In the genomic region with DNA sequence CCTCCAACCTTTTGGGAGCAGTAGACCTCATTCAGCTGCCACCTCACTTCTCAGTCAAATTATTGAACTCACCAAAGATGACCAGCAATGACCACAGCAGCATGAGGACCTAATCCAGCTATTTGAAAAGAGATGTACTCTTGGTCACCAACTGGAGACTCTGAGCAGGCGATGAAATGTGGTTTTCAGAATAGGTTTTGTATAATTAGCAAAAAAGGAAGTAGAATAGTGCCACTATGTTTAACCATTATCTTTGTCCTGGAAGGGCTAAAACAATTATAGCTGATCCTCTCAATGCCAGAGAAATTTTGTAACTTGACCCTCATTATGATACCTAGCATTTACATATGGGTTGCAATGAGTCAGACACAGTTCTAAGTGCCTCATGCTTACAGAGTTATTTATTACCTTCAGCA, we compare ENCODE assay signal across 13 cellular contexts. TPM values are rescaled to one million over a fixed set of nuclear protein-coding genes. Genes with fewer than 3 reads are reported as not detected.
DNase-seq lines count a peak whose midpoint lies in the region; ATAC-seq and TF ChIP-seq lines count a peak whose summit lies in the region.
"Had no signal": no experiment of that assay in that cellular context is flagged by ENCODE, and none has a peak within 500 bp of the region (broad histone marks: within the 10 kb centered on the region; RNA-seq: fewer than 3 reads in every experiment).

A gene with protein sequence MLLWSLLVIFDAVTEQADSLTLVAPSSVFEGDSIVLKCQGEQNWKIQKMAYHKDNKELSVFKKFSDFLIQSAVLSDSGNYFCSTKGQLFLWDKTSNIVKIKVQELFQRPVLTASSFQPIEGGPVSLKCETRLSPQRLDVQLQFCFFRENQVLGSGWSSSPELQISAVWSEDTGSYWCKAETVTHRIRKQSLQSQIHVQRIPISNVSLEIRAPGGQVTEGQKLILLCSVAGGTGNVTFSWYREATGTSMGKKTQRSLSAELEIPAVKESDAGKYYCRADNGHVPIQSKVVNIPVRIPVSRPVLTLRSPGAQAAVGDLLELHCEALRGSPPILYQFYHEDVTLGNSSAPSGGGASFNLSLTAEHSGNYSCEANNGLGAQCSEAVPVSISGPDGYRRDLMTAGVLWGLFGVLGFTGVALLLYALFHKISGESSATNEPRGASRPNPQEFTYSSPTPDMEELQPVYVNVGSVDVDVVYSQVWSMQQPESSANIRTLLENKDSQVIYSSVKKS (minus strand): TSS at position 162 of the 416 bp plus-strand sequence. CDS start 59 bp downstream, at position 103.

- in situ Hi-C loops in GM23248 (cut with MboI) = no loop called here

- no peak for TF ChIP-seq POLR2A in vagina (IDR thresholded peaks at IDR 0.05)

- H3F3A ChIP-seq in GM23248 (ENCODE audit: insufficient read depth) = no peaks in the 10 kb centered on the region

- H3K4me1 ChIP-seq in colonic mucosa (peaks cover 5% of the 10 kb centered on the region), GM23248 (ENCODE audit: insufficient read depth) (no peaks in the 10 kb centered on the region), vagina (no peaks in the 10 kb centered on the region)
- H3K4me1 ChIP-seq: gastroesophageal sphincter had no signal

- H3K9me3 ChIP-seq in colonic mucosa = no peaks in the 10 kb centered on the region
- no peaks in the 10 kb centered on the region for H3K9me3 ChIP-seq in GM23248 (ENCODE audit: low read depth)
- H3K9me3 ChIP-seq in vagina = no peaks in the 10 kb centered on the region
- H3K9me3 ChIP-seq: gastroesophageal sphincter, transverse colon had no signal

- no peak within 1 kb of the TSS for H2AFZ ChIP-seq in GM23248

- ATAC-seq in GM18858 (IDR thresholded peaks at IDR 0.05; ENCODE audit: unreplicated experiment) (peak; percentile 49), GM21737 (IDR thresholded peaks at IDR 0.05; ENCODE audit: unreplicated experiment) (peak; percentile 53), HG03520 (IDR thresholded peaks at IDR 0.05; ENCODE audit: unreplicated experiment) (peak; percentile 48), HG03025 (IDR thresholded peaks at IDR 0.05; ENCODE audit: low FRiP score, unreplicated experiment) (no peak)
- ATAC-seq: gastroesophageal sphincter had no signal

- H3K9ac ChIP-seq in colonic mucosa (ENCODE audit: low read depth in 2 of 2, low read length in 2 of 2) (no peak within 1 kb of the TSS), GM23248 (no peak within 1 kb of the TSS)

- no peak within 1 kb of the TSS for H3K4me3 ChIP-seq in colonic mucosa
- H3K4me3 ChIP-seq in GM23248 = no peak within 1 kb of the TSS
- no peak within 1 kb of the TSS for H3K4me3 ChIP-seq in vagina
- H3K4me3 ChIP-seq: coronary artery, gastroesophageal sphincter, transverse colon had no signal

- WGBS in GM23248 (ENCODE audit: low coverage in 1 of 2, low lambda C conversion rate in 2 of 2, missing lambda C conversion rate in 2 of 2), 2 experiments = 0 to 5% methylated on average over 1 of the region's 1 CpG

- H3K27me3 ChIP-seq in colonic mucosa (no peaks in the 10 kb centered on the region), GM23248 (replicated peaks; ENCODE audit: insufficient read depth) (no peaks in the 10 kb centered on the region), vagina (no peaks in the 10 kb centered on the region)
- H3K27me3 ChIP-seq: gastroesophageal sphincter, transverse colon had no signal

- no peak within 1 kb of the TSS for H3K4me2 ChIP-seq in GM23248 (ENCODE audit: unreplicated experiment)

- no peaks in the 10 kb centered on the region for H3K9me2 ChIP-seq in GM23248 (ENCODE audit: insufficient read depth)

- H3K36me3 ChIP-seq in colonic mucosa (no peaks in the 10 kb centered on the region), GM23248 (ENCODE audit: low read depth) (no peaks in the 10 kb centered on the region), vagina (no peaks in the 10 kb centered on the region)
- H3K36me3 ChIP-seq: gastroesophageal sphincter, transverse colon had no signal

- DNase-seq in colonic mucosa (no peak), GM23248 (no peak), vagina (ENCODE audit: extremely low spot score in 2 of 2) (no peak), anterior cingulate cortex (lab: John Stamatoyannopoulos, UW) (no peak)
- DNase-seq: CD8-positive, alpha-beta memory T cell; transverse colon had no signal

- H3K27ac ChIP-seq in colonic mucosa (peak within 1 kb of the TSS; percentile 1), GM23248 (no peak within 1 kb of the TSS), vagina (no peak within 1 kb of the TSS)
- H3K27ac ChIP-seq: coronary artery, gastroesophageal sphincter had no signal

- no peak for TF ChIP-seq CTCF in colonic mucosa (IDR thresholded peaks at IDR 0.05)
- no peak for TF ChIP-seq CTCF in vagina (IDR thresholded peaks at IDR 0.05)

- no peaks in the 10 kb centered on the region for H3K79me2 ChIP-seq in GM23248 (ENCODE audit: insufficient read depth)

- H4K20me1 ChIP-seq in GM23248 (ENCODE audit: insufficient read depth) = no peaks in the 10 kb centered on the region

- intact Hi-C loops in colonic mucosa (cut with DNase I) (loop anchor here (10.0 kb wide), 1 partner anchor 168 kb away; no protein-coding TSS in a partner anchor), vagina (cut with DNase I) (no loop called here)

RNA-seq across cellular contexts. Expression of the gene that starts here (rescaled TPM):
- total RNA-seq in colonic mucosa (under 1 TPM; 0.10 to 0.40 TPM), vagina (not detected)
- not detected in 2 replicates for total RNA-seq in GM23248 (2014; rRNA removed; shearing (Covaris generic))
- not detected in 2 replicates for polyA plus RNA-seq in GM23248 (2016; fragmentation: Nextera tagmentation; extraction: Ambion mirVana)
- total RNA-seq: CD8-positive, alpha-beta memory T cell; lung microvascular endothelial cell had no signal
- polyA plus RNA-seq: CD8-positive, alpha-beta memory T cell had no signal
